In genomic region chr5:24998641-24999040, GRCh38 we compare ENCODE assay signal across 23 cellular contexts.
"Had no signal": no experiment of that assay in that cellular context is flagged by ENCODE, and none has a peak within 500 bp of the region (broad histone marks: within the 10 kb centered on the region; RNA-seq: fewer than 3 reads in every experiment).

No MANE protein-coding gene starts in this region.

- H3K27ac ChIP-seq: coronary artery, dorsolateral prefrontal cortex, esophagus muscularis mucosa, foreskin keratinocyte, gastroesophageal sphincter, heart left ventricle, hepatocyte, left lung, lower lobe of right lung had no signal

- H3K79me2 ChIP-seq: hepatocyte had no signal

- H3K36me3 ChIP-seq: esophagus muscularis mucosa, gastroesophageal sphincter, heart left ventricle, left lung, lower lobe of right lung had no signal

- H3K4me3 ChIP-seq: coronary artery, dorsolateral prefrontal cortex, esophagus muscularis mucosa, gastroesophageal sphincter, heart left ventricle, hepatocyte, left lung, lower lobe of right lung, mucosa of descending colon had no signal

- H3K4me2 ChIP-seq: hepatocyte had no signal

- H2AFZ ChIP-seq: hepatocyte had no signal

- FAIRE-seq: endothelial cell of umbilical vein, frontal cortex, keratinocyte had no signal

- DNase-seq: dermis blood vessel endothelial cell; dorsolateral prefrontal cortex; effector CD4-positive, alpha-beta T cell; effector memory CD4-positive, alpha-beta T cell; foreskin keratinocyte; heart left ventricle; hypothalamus; immature natural killer cell; left cardiac atrium; left lung; left ventricle myocardium superior; lower lobe of right lung; mesenchymal stem cell; mucosa of descending colon; naive B cell; naive thymus-derived CD8-positive, alpha-beta T cell had no signal

- ATAC-seq: foreskin keratinocyte; gastroesophageal sphincter; heart left ventricle; left cardiac atrium; left lung; left ventricle myocardium superior; lower lobe of right lung; mucosa of descending colon; naive thymus-derived CD8-positive, alpha-beta T cell had no signal

- H3K4me1 ChIP-seq: esophagus muscularis mucosa, foreskin keratinocyte, gastroesophageal sphincter, heart left ventricle, left lung, lower lobe of right lung had no signal

- H3K27me3 ChIP-seq: dorsolateral prefrontal cortex, esophagus muscularis mucosa, foreskin keratinocyte, gastroesophageal sphincter, heart left ventricle, hepatocyte, left lung had no signal

- H3K9me3 ChIP-seq: esophagus muscularis mucosa, lower lobe of right lung had no signal
